8 cellular contexts compared by ENCODE assay signal in genomic region chr14:89618821-89619551, GRCh38.
DNase-seq lines count a peak whose midpoint lies in the region; ATAC-seq and TF ChIP-seq lines count a peak whose summit lies in the region.

No MANE protein-coding gene starts in this region.

- H3K4me1 Mint-ChIP-seq in GM23338 (peaks cover 62% of the 10 kb centered on the region), progenitor cell of endocrine pancreas (ENCODE audit: low read depth) (peaks cover 29% of the 10 kb centered on the region)

- H3K4me3 ChIP-seq in GM06990 (replicated peaks; ENCODE audit: low read depth, low read length) (peak overlapping the region; percentile 62), GM23338 (peak overlapping the region; percentile 67), LNCaP clone FGC (ENCODE audit: low read depth, low read length) (peak overlapping the region; percentile 43), SU-DHL-6 (ENCODE audit: insufficient read depth, low read length, poor library complexity, severe bottlenecking) (peak overlapping the region; percentile 78), right atrium auricular region (peak overlapping the region; percentile 75 to 79), PC-9 (no peak overlapping the region)

- H3K9me2 ChIP-seq in GM23338 (ENCODE audit: insufficient read depth) = peaks cover 4% of the 10 kb centered on the region; the same call in 1 of the 2 replicates
- no peaks in the 10 kb centered on the region for H3K9me2 ChIP-seq in SU-DHL-6 (replicated peaks; ENCODE audit: insufficient read depth, low read length)
- no peaks in the 10 kb centered on the region for H3K9me2 ChIP-seq in PC-9 (ENCODE audit: insufficient read depth)

- H3K79me2 ChIP-seq in GM23338 (replicated peaks; ENCODE audit: insufficient read depth) (peaks cover 43% of the 10 kb centered on the region), SU-DHL-6 (ENCODE audit: insufficient read depth, low read length) (no peaks in the 10 kb centered on the region), PC-9 (ENCODE audit: low read depth) (no peaks in the 10 kb centered on the region)

- DNase-seq in GM06990 (ENCODE audit: extremely low read depth, insufficient read length) = peak; percentile 90
- DNase-seq in GM23338 (ENCODE audit: low spot score) = peak; percentile 84
- DNase-seq in LNCaP clone FGC (ENCODE audit: low read depth) = no peak
- DNase-seq in amniotic epithelial cell (ENCODE audit: low read depth) = peak; percentile 65
- peak; percentile 67 for DNase-seq in right atrium auricular region (ENCODE audit: low spot score)
- DNase-seq in progenitor cell of endocrine pancreas (ENCODE audit: low spot score, unreplicated experiment) = peak; percentile 52
- no peak for DNase-seq in PC-9

- TF ChIP-seq CTCF in GM06990 (IDR thresholded peaks at IDR 0.05; ENCODE audit: insufficient read depth, low read length, poor library complexity, severe bottlenecking) (no peak), GM23338 (conservative IDR thresholded peaks at IDR 0.05; ENCODE audit: low read depth in 2 of 2) (no peak; a peak in 1 of 4 replicates), LNCaP clone FGC (IDR thresholded peaks at IDR 0.05; ENCODE audit: control insufficient read depth, extremely low read depth, insufficient read depth) (no peak), SU-DHL-6 (IDR thresholded peaks at IDR 0.05; ENCODE audit: insufficient read depth, low read length, poor library complexity, severe bottlenecking) (no peak), right atrium auricular region (IDR thresholded peaks at IDR 0.05) (no peak), progenitor cell of endocrine pancreas (IDR thresholded peaks at IDR 0.05; ENCODE audit: unreplicated experiment) (no peak), PC-9 (conservative IDR thresholded peaks at IDR 0.05) (no peak)

- ATAC-seq in GM23338 = peak; percentile 88

- H3K4me3 Mint-ChIP-seq in GM23338 (peak overlapping the region; percentile 95), progenitor cell of endocrine pancreas (ENCODE audit: low read depth) (peak overlapping the region; percentile 86)

- H3K36me3 Mint-ChIP-seq in GM23338 (ENCODE audit: low read depth) = 0 out of 3 replicates have a peak, but pooled peaks cover 3% of the 10 kb centered on the region
- H3K36me3 Mint-ChIP-seq in progenitor cell of endocrine pancreas (ENCODE audit: insufficient read depth) = no peaks in the 10 kb centered on the region

- no peaks in the 10 kb centered on the region for H3K9me3 ChIP-seq in SU-DHL-6 (ENCODE audit: insufficient read depth, low read length)
- no peaks in the 10 kb centered on the region for H3K9me3 ChIP-seq in right atrium auricular region
- no peaks in the 10 kb centered on the region for H3K9me3 ChIP-seq in PC-9 (ENCODE audit: insufficient read depth, low read depth)

- H3K4me2 ChIP-seq in GM23338 (peak overlapping the region; percentile 84), SU-DHL-6 (ENCODE audit: low read depth, low read length, poor library complexity, severe bottlenecking) (peak overlapping the region; percentile 99), PC-9 (no peak overlapping the region)

- H3K9me3 Mint-ChIP-seq in GM23338 (no peaks in the 10 kb centered on the region; the same call in 2 of the 3 replicates), progenitor cell of endocrine pancreas (ENCODE audit: low read depth) (no peaks in the 10 kb centered on the region)

- CTCF ChIA-PET in PC-9 (lab: Charles Lee) = no interaction called here

- H3K27me3 ChIP-seq in GM06990 (replicated peaks; ENCODE audit: control insufficient read depth, insufficient read depth, low read length) = no peaks in the 10 kb centered on the region
- H3K27me3 ChIP-seq in GM23338 (ENCODE audit: insufficient read depth) = no peaks in the 10 kb centered on the region
- no peaks in the 10 kb centered on the region for H3K27me3 ChIP-seq in SU-DHL-6 (ENCODE audit: low read length)
- no peaks in the 10 kb centered on the region for H3K27me3 ChIP-seq in right atrium auricular region
- H3K27me3 ChIP-seq in PC-9 (ENCODE audit: insufficient read depth, low read depth) = peaks cover 21% of the 10 kb centered on the region; the same call in 1 of the 2 replicates

- H4K20me1 ChIP-seq in GM23338 (replicated peaks; ENCODE audit: insufficient read depth) = no peaks in the 10 kb centered on the region
- H4K20me1 ChIP-seq in SU-DHL-6 (ENCODE audit: low read depth, low read length) = no peaks in the 10 kb centered on the region
- no peaks in the 10 kb centered on the region for H4K20me1 ChIP-seq in PC-9 (ENCODE audit: insufficient read depth)

- BruUV-seq in PC-9 (replicated peaks; lab: Mats Ljungman, UMichigan) = no TSS peak

- H3K27ac ChIP-seq in GM23338 (ENCODE audit: low read depth) (peak overlapping the region; percentile 93), SU-DHL-6 (ENCODE audit: low read depth, low read length) (peak overlapping the region; percentile 11; the same call in 1 of the 2 replicates), right atrium auricular region (peak overlapping the region; percentile 85), PC-9 (no peak overlapping the region)

- H3K4me1 ChIP-seq in GM23338 (ENCODE audit: insufficient read depth) (peaks cover 43% of the 10 kb centered on the region), right atrium auricular region (peaks cover 0 to 41% of the 10 kb centered on the region in 2 donors), PC-9 (replicated peaks; ENCODE audit: insufficient read depth) (no peaks in the 10 kb centered on the region)

- 0 out of 2 replicates have a peak, but pooled peaks cover 19% of the 10 kb centered on the region for H3F3A ChIP-seq in GM23338 (replicated peaks; ENCODE audit: low read depth)
- 0 out of 2 replicates have a peak, but pooled peaks cover 5% of the 10 kb centered on the region for H3F3A ChIP-seq in SU-DHL-6 (ENCODE audit: insufficient read depth)
- no peaks in the 10 kb centered on the region for H3F3A ChIP-seq in PC-9 (ENCODE audit: insufficient read depth, low read depth)

- H3K27ac Mint-ChIP-seq in GM23338 (peak overlapping the region; percentile 97), progenitor cell of endocrine pancreas (no peak overlapping the region)

- no peaks in the 10 kb centered on the region for H3K36me3 ChIP-seq in GM06990 (ENCODE audit: control insufficient read depth, insufficient read depth, low read length)
- no peaks in the 10 kb centered on the region for H3K36me3 ChIP-seq in GM23338 (ENCODE audit: insufficient read depth)
- no peaks in the 10 kb centered on the region for H3K36me3 ChIP-seq in SU-DHL-6 (ENCODE audit: low read length)
- no peaks in the 10 kb centered on the region for H3K36me3 ChIP-seq in right atrium auricular region
- H3K36me3 ChIP-seq in PC-9 (ENCODE audit: low read depth) = no peaks in the 10 kb centered on the region

- H2AFZ ChIP-seq in GM23338 = 0 out of 2 replicates have a peak overlapping the region, but pooled peaks have one; percentile 16
- peak overlapping the region; percentile 80 for H2AFZ ChIP-seq in SU-DHL-6 (ENCODE audit: low read depth, low read length, severe bottlenecking)
- H2AFZ ChIP-seq in PC-9 = no peak overlapping the region

- H3K9ac ChIP-seq in SU-DHL-6 (ENCODE audit: low read length) = peak overlapping the region; percentile 68

- intact Hi-C loops in PC-9 (cut with micrococcal nuclease; ENCODE audit: unreplicated experiment) = no loop called here

- POLR2A ChIA-PET in PC-9 (lab: Charles Lee; ENCODE audit: unreplicated experiment) = no interaction called here

- H3K27me3 Mint-ChIP-seq in GM23338 (ENCODE audit: insufficient read depth, low read depth, poor library complexity) (peaks cover 13% of the 10 kb centered on the region), progenitor cell of endocrine pancreas (peaks cover 32% of the 10 kb centered on the region)

TF ChIP-seq in GM23338, 12 proteins besides CTCF, POLR2A, EP300 and RAD21 (continues in another document):
- no peak for TF ChIP-seq NANOG (IDR thresholded peaks at IDR 0.05; ENCODE audit: borderline replicate concordance)

Comparison
In these comparisons a context has a peak if more than half of its experiments do, and no peak if none do; other contexts are left out.
1. DNase-seq: peak in GM06990 (single experiment), GM23338 (single experiment), amniotic epithelial cell (single experiment), right atrium auricular region (single experiment) and progenitor cell of endocrine pancreas (single experiment); none in LNCaP clone FGC (single experiment) and PC-9 (0 of 2).